Comparison of ENCODE assay signal across 1 cellular context in the genomic region with DNA sequence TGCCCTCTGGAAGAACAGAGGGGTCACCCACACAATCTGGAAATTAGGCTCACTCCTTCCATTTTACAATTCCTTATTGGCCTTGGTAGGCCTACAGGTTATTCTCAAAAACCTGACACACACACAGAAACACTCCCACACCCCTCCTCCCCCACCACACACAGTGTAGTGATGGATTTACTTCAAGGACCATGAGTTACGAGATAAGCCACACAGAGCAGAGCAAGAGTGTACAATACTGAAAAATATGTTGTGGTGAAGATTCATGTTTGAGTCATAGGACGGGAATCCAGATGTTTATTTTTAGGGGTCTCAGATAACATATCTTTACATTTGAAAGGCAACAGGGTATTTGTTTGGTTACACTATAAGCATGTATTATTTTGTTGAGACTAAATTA.
TF ChIP-seq lines count a peak whose summit lies in the region.

No MANE protein-coding gene starts in this region.

TF ChIP-seq in HEK293, 187 proteins besides CTCF, POLR2A, EP300 and RAD21 (continued from another document):
- TF ChIP-seq WT1 (tag by site-specific recombination; IDR thresholded peaks at IDR 0.05) (no peak), PRDM6 (tag by site-specific recombination; IDR thresholded peaks at IDR 0.05) (no peak)
TF ChIP-seq in HEK293: peak in this region for 2.
